ENCODE assay signal across 15 cellular contexts in the genomic region with DNA sequence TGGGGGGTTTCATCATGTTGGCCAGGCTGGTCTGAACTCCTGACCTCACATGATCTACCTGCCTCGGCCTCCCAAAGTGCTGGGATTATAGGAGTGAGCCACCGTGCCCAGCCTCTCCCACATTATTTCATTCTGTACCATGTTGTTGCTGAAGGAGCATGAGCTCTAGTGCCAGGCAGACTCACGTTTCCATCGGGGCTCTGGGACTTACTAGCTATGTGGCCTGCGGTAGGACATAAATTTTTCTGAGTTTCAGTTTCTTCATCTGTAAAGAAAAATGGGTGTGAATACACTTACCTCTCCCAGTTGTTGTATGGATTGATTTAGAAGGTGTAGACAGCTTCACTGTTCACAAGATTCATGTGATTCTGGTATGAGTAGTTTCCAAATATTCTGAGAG. TPM values are rescaled to one million over a fixed set of nuclear protein-coding genes. Genes with fewer than 3 reads are reported as not detected.
DNase-seq lines count a peak whose midpoint lies in the region; ATAC-seq, FAIRE-seq and TF ChIP-seq lines count a peak whose summit lies in the region.
"Had no signal": no experiment of that assay in that cellular context is flagged by ENCODE, and none has a peak within 500 bp of the region (broad histone marks: within the 10 kb centered on the region; RNA-seq: fewer than 3 reads in every experiment).

No MANE protein-coding gene starts in this region.

- H3K36me3 Mint-ChIP-seq in stimulated activated naive CD8-positive, alpha-beta T cell treated with anti-CD3 and anti-CD28 coated beads, Interleukin-15, Interleukin-2, amounts not matched to agents 100 ng/mL and 50 ng/mL, for 24 hours (ENCODE audit: low read depth): no peaks in the 10 kb centered on the region
- no peaks in the 10 kb centered on the region for H3K36me3 Mint-ChIP-seq in T-helper 17 cell (ENCODE audit: low read depth)
- H3K36me3 Mint-ChIP-seq: mesothelial cell of epicardium had no signal

- DNase-seq in stimulated activated naive CD8-positive, alpha-beta T cell treated with anti-CD3 and anti-CD28 coated beads, Interleukin-15, Interleukin-2, amounts not matched to agents 100 U/mL and 50 U/mL, for 24 hours: no peak
- no peak for DNase-seq in T-helper 17 cell
- DNase-seq in thyroid gland: no peak
- no peak for DNase-seq in left cardiac atrium
- no peak for DNase-seq in T-helper 9 cell
- DNase-seq in GM12891 (ENCODE audit: insufficient read length, low spot score): no peak
- DNase-seq: amygdala, NCI-H2029, PC-3, right lobe of liver had no signal

- no peak for ATAC-seq in stimulated activated naive CD8-positive, alpha-beta T cell treated with anti-CD3 and anti-CD28 coated beads, Interleukin-15, Interleukin-2, amounts not matched to agents 100 U/mL and 50 U/mL, for 24 hours
- ATAC-seq in HG02763 (IDR thresholded peaks at IDR 0.05; ENCODE audit: unreplicated experiment) (peak; percentile 21), T-helper 17 cell (peak; percentile 45), left cardiac atrium (no peak)
- ATAC-seq: PC-3 had no signal

- intact Hi-C loops in thyroid gland (cut with DNase I): no loop called here
- intact Hi-C loops in left cardiac atrium (cut with DNase I): no loop called here

- peaks cover 6 to 18% of the 10 kb centered on the region in 2 donors for H3K4me1 ChIP-seq in thyroid gland
- H3K4me1 ChIP-seq: right lobe of liver had no signal

- no peaks in the 10 kb centered on the region for H3K9me3 Mint-ChIP-seq in stimulated activated naive CD8-positive, alpha-beta T cell treated with anti-CD3 and anti-CD28 coated beads, Interleukin-15, Interleukin-2, amounts not matched to agents 100 ng/mL and 50 ng/mL, for 24 hours
- H3K9me3 Mint-ChIP-seq: mesothelial cell of epicardium had no signal

- no peaks in the 10 kb centered on the region for H3K36me3 ChIP-seq in thyroid gland
- H3K36me3 ChIP-seq: right lobe of liver had no signal

- no peaks in the 10 kb centered on the region for H3K27me3 ChIP-seq in thyroid gland
- H3K27me3 ChIP-seq: right lobe of liver had no signal

- H3K4me3 ChIP-seq in thyroid gland (replicated peaks in 1 of 3): no peak overlapping the region
- H3K4me3 ChIP-seq: right lobe of liver had no signal

- peaks cover 15% of the 10 kb centered on the region for H3K4me1 Mint-ChIP-seq in stimulated activated naive CD8-positive, alpha-beta T cell treated with anti-CD3 and anti-CD28 coated beads, Interleukin-15, Interleukin-2, amounts not matched to agents 100 ng/mL and 50 ng/mL, for 24 hours (ENCODE audit: low read depth)
- peaks cover 24% of the 10 kb centered on the region for H3K4me1 Mint-ChIP-seq in T-helper 17 cell

- H3K4me3 Mint-ChIP-seq in stimulated activated naive CD8-positive, alpha-beta T cell treated with anti-CD3 and anti-CD28 coated beads, Interleukin-15, Interleukin-2, amounts not matched to agents 100 ng/mL and 50 ng/mL, for 24 hours: peak overlapping the region; percentile 66
- H3K4me3 Mint-ChIP-seq in T-helper 17 cell: peak overlapping the region; percentile 86
- H3K4me3 Mint-ChIP-seq: mesothelial cell of epicardium had no signal

- TF ChIP-seq POLR2A in thyroid gland (IDR thresholded peaks at IDR 0.05): no peak
- no peak for TF ChIP-seq POLR2A in GM12891 (IDR thresholded peaks at IDR 0.05; ENCODE audit: low read depth, low read length)

- no peak for TF ChIP-seq CTCF in thyroid gland (IDR thresholded peaks at IDR 0.05)

- WGBS in thyroid gland, 2 donors: 83 to 86% methylated on average over 5 of the region's 5 CpGs

- no peak for FAIRE-seq in GM12891 (lab: Jason Lieb, UNC)
- FAIRE-seq: H1, urothelium cell line had no signal

- H3K27me3 Mint-ChIP-seq in stimulated activated naive CD8-positive, alpha-beta T cell treated with anti-CD3 and anti-CD28 coated beads, Interleukin-15, Interleukin-2, amounts not matched to agents 100 ng/mL and 50 ng/mL, for 24 hours: peaks cover 19% of the 10 kb centered on the region
- H3K27me3 Mint-ChIP-seq in T-helper 17 cell: no peaks in the 10 kb centered on the region

- H3K9me3 ChIP-seq in T-helper 17 cell (ENCODE audit: control insufficient read depth, low read length, poor library complexity, severe bottlenecking): no peaks in the 10 kb centered on the region
- H3K9me3 ChIP-seq in thyroid gland: no peaks in the 10 kb centered on the region
- H3K9me3 ChIP-seq: right lobe of liver had no signal

- H3K27ac Mint-ChIP-seq in stimulated activated naive CD8-positive, alpha-beta T cell treated with anti-CD3 and anti-CD28 coated beads, Interleukin-15, Interleukin-2, amounts not matched to agents 100 ng/mL and 50 ng/mL, for 24 hours: peak overlapping the region; percentile 5
- peak overlapping the region; percentile 97 for H3K27ac Mint-ChIP-seq in T-helper 17 cell
- H3K27ac Mint-ChIP-seq: mesothelial cell of epicardium had no signal

- peak overlapping the region in 2 of 3 donors; percentile 19 to 40 for H3K27ac ChIP-seq in thyroid gland
- H3K27ac ChIP-seq: right lobe of liver had no signal

TF ChIP-seq in GM12891, 5 proteins besides CTCF, POLR2A, EP300 and RAD21:
- TF ChIP-seq SPI1 (IDR thresholded peaks at IDR 0.05; ENCODE audit: low read depth, low read length) (no peak), PAX5 (IDR thresholded peaks at IDR 0.05; ENCODE audit: insufficient read depth, low read length, severe bottlenecking) (no peak), POLR2AphosphoS5 (IDR thresholded peaks at IDR 0.05; ENCODE audit: low read depth, low read length) (no peak), POU2F2 (IDR thresholded peaks at IDR 0.05; ENCODE audit: low read depth, low read length) (no peak), TAF1 (IDR thresholded peaks at IDR 0.05; ENCODE audit: low read depth, low read length) (no peak)

RNA-seq across cellular contexts. Expression of a gene that starts 30.8 kb away (rescaled TPM):
- total RNA-seq in T-helper 17 cell (10 to 100 TPM; 24.3 to 39.7 TPM), thyroid gland (not detected), left cardiac atrium (not detected)
- 1.9 TPM for polyA plus RNA-seq in GM12891 (2012; ENCODE audit: low read depth, missing spikeins)
- total RNA-seq: H1 had no signal
- polyA plus RNA-seq: H1 had no signal

RNA-seq across cellular contexts. Expression of a gene that starts 37.1 kb away (rescaled TPM):
- not detected for total RNA-seq in T-helper 17 cell
- not detected for total RNA-seq in thyroid gland
- total RNA-seq in left cardiac atrium: not detected
- not detected for polyA plus RNA-seq in GM12891 (2012; ENCODE audit: low read depth, missing spikeins)
- total RNA-seq: H1, mesothelial cell of epicardium, PC-3, right lobe of liver had no signal
- polyA plus RNA-seq: H1 had no signal

RNA-seq across cellular contexts. Expression of a gene that starts 54.7 kb away (rescaled TPM):
- total RNA-seq in T-helper 17 cell: not detected
- not detected for total RNA-seq in thyroid gland
- not detected for total RNA-seq in left cardiac atrium
- polyA plus RNA-seq in GM12891 (2012; ENCODE audit: low read depth, missing spikeins): not detected
- total RNA-seq: H1, mesothelial cell of epicardium, PC-3, right lobe of liver had no signal
- polyA plus RNA-seq: H1 had no signal

RNA-seq across cellular contexts. Expression of a gene that starts 58.2 kb away (rescaled TPM):
- total RNA-seq in T-helper 17 cell (not detected), thyroid gland (not detected), left cardiac atrium (not detected)
- not detected for polyA plus RNA-seq in GM12891 (2012; ENCODE audit: low read depth, missing spikeins)
- total RNA-seq: H1, mesothelial cell of epicardium, PC-3, right lobe of liver had no signal
- polyA plus RNA-seq: H1 had no signal

Comparison
In these comparisons a context has a peak if more than half of its experiments do, and no peak if none do; other contexts are left out.
1. ATAC-seq: peak in HG02763 (single experiment) and T-helper 17 cell (single experiment); none in stimulated activated naive CD8-positive, alpha-beta T cell treated with anti-CD3 and anti-CD28 coated beads, Interleukin-15, Interleukin-2, amounts not matched to agents 100 U/mL and 50 U/mL, for 24 hours (single experiment) and left cardiac atrium (0 of 2).
2. RNA of a gene that starts 30.8 kb away (total RNA-seq): 24.3 to 39.7 TPM in T-helper 17 cell; not detected in left cardiac atrium and not detected in thyroid gland; every median in the first group is over 10 times any median in the second.